8 cellular contexts compared by ENCODE assay signal in the genomic region with DNA sequence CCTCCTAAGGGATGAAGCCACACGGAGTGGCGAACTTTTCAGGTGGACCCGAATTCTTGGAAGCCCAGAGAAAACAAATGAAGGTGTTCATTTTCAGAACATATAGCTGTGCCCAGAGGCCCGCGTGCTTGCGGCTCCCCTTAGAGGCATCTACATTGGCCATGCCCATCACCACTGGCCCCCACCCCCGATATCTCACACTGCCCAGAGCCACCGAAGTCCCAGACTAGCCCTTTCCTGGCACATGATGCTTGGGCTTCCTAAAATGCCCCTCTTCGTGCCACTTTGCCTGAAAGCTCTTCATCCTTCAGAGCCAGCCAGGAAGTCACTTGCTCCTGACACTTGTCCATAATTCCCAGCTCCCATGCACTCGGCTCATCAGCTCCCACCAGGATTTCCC. TPM values are rescaled to one million over a fixed set of nuclear protein-coding genes. Genes with fewer than 3 reads are reported as not detected.
A peak's percentile ranks its signal among the peaks of the same experiment; 100 is the strongest.
DNase-seq lines count a peak whose midpoint lies in the region; ATAC-seq and TF ChIP-seq lines count a peak whose summit lies in the region.

No MANE protein-coding gene starts in this region.

- H3K9me3 ChIP-seq in adrenal gland (replicated peaks in 1 of 3), result no peaks in the 10 kb centered on the region
- H3K9me3 ChIP-seq in mucosa of descending colon, result no peaks in the 10 kb centered on the region
- H3K9me3 ChIP-seq in thyroid gland, result no peaks in the 10 kb centered on the region

- H3K36me3 ChIP-seq in adrenal gland (replicated peaks in 1 of 2) (no peaks in the 10 kb centered on the region), mucosa of descending colon (ENCODE audit: low read depth) (no peaks in the 10 kb centered on the region), thyroid gland (no peaks in the 10 kb centered on the region)

- peak overlapping the region; percentile 100 for H3K27ac Mint-ChIP-seq in activated T-cell treated with anti-CD3 and anti-CD28 coated beads, Interleukin-2, amount 50 U/mL, for 24 hours

- TF ChIP-seq CTCF in adrenal gland (IDR thresholded peaks at IDR 0.05) (no peak), mucosa of descending colon (IDR thresholded peaks at IDR 0.05) (no peak), thyroid gland (IDR thresholded peaks at IDR 0.05) (no peak)

- DNase-seq in activated T-cell treated with anti-CD3 and anti-CD28 coated beads, Interleukin-2, amount 50 U/mL, for 24 hours, result no peak
- DNase-seq in activated T-cell treated with anti-CD3 and anti-CD28 coated beads, Interleukin-2, amount 50 U/mL, for 1 hour, result no peak
- peak in 4 of 7 donors; percentile 33 to 62 (median 50) for DNase-seq in adrenal gland
- DNase-seq in mucosa of descending colon, result peak in 2 of 3 donors; percentile 52 to 66
- DNase-seq in thyroid gland, result no peak
- DNase-seq in putamen (ENCODE audit: low spot score), result no peak
- DNase-seq in retina, result no peak
- DNase-seq in glomerular visceral epithelial cell (ENCODE audit: extremely low spot score), result no peak

- ATAC-seq in mucosa of descending colon, result no peak

- no peaks in the 10 kb centered on the region for H3K27me3 Mint-ChIP-seq in activated T-cell treated with anti-CD3 and anti-CD28 coated beads, Interleukin-2, amount 50 U/mL, for 24 hours

- no peak overlapping the region for H3K4me3 ChIP-seq in adrenal gland
- no peak overlapping the region for H3K4me3 ChIP-seq in mucosa of descending colon
- H3K4me3 ChIP-seq in thyroid gland (replicated peaks in 1 of 3), result no peak overlapping the region

- TF ChIP-seq POLR2A in adrenal gland (IDR thresholded peaks at IDR 0.05) (no peak), thyroid gland (IDR thresholded peaks at IDR 0.05) (no peak)

- H3K36me3 Mint-ChIP-seq in activated T-cell treated with anti-CD3 and anti-CD28 coated beads, Interleukin-2, amount 50 U/mL, for 24 hours (ENCODE audit: low read depth), result peaks cover 41% of the 10 kb centered on the region

- H3K4me3 Mint-ChIP-seq in activated T-cell treated with anti-CD3 and anti-CD28 coated beads, Interleukin-2, amount 50 U/mL, for 24 hours, result peak overlapping the region; percentile 97

- H3K4me1 ChIP-seq in adrenal gland (replicated peaks in 1 of 2) (peaks cover 32 to 38% of the 10 kb centered on the region in 2 donors), mucosa of descending colon (ENCODE audit: low read depth) (peaks cover 29% of the 10 kb centered on the region), thyroid gland (peaks cover 9 to 35% of the 10 kb centered on the region in 2 donors)

- H3K9me3 Mint-ChIP-seq in activated T-cell treated with anti-CD3 and anti-CD28 coated beads, Interleukin-2, amount 50 U/mL, for 24 hours, result no peaks in the 10 kb centered on the region

- H3K27me3 ChIP-seq in adrenal gland, result no peaks in the 10 kb centered on the region
- no peaks in the 10 kb centered on the region for H3K27me3 ChIP-seq in thyroid gland

- 85 to 90% (median 88%) methylated on average over 7 to 10 of the region's 10 CpGs for whole genome bisulfite sequencing in adrenal gland, 4 donors
- 89 to 93% methylated on average over 10 of the region's 10 CpGs for WGBS in thyroid gland, 2 donors

- intact Hi-C loops in adrenal gland (cut with DNase I), result no loop called here
- intact Hi-C loops in mucosa of descending colon (cut with DNase I, micrococcal nuclease), result no loop called here
- intact Hi-C loops in thyroid gland (cut with DNase I), result loop anchor here (10.0 kb wide), 1 partner anchor 239 kb away; no protein-coding TSS in a partner anchor

- peaks cover 50% of the 10 kb centered on the region for H3K4me1 Mint-ChIP-seq in activated T-cell treated with anti-CD3 and anti-CD28 coated beads, Interleukin-2, amount 50 U/mL, for 24 hours (ENCODE audit: low read depth)

- H3K27ac ChIP-seq in adrenal gland, result peak overlapping the region; percentile 86 to 99 (median 96)
- H3K27ac ChIP-seq in thyroid gland, result peak overlapping the region in 2 of 3 donors; percentile 98 to 99

RNA-seq across cellular contexts. Expression of a gene that starts 2.1 kb away (rescaled TPM):
- 100 to 1,000 TPM in 1 of 8 donors, 10 to 100 TPM in 7; 25.1 to 159 (median 46.8) TPM for total RNA-seq in adrenal gland
- 10 to 100 TPM; 23.3 to 26.0 (median 24.4) TPM for polyA plus RNA-seq in adrenal gland
- 10 to 100 TPM; 36.7 to 98.2 (median 37.0) TPM for total RNA-seq in mucosa of descending colon
- total RNA-seq in thyroid gland, result 10 to 100 TPM; 15.6 to 33.5 (median 18.4) TPM

RNA-seq across cellular contexts. Expression of a gene that starts 10.7 kb away (rescaled TPM):
- total RNA-seq in adrenal gland (10 to 100 TPM; 13.1 to 30.6 (median 23.6) TPM), mucosa of descending colon (10 to 100 TPM; 18.1 to 28.7 (median 26.3) TPM), thyroid gland (10 to 100 TPM; 16.7 to 20.4 (median 17.7) TPM)
- polyA plus RNA-seq in adrenal gland, result 10 to 100 TPM in 2 of 3 donors, 1 to 10 TPM in 1; 7.9 to 71.3 (median 44.5) TPM

RNA-seq across cellular contexts. Expression of a gene that starts 13.9 kb away (rescaled TPM):
- total RNA-seq in adrenal gland (100 to 1,000 TPM in 5 of 8 donors, 10 to 100 TPM in 3; 48.6 to 246 (median 149) TPM), mucosa of descending colon (100 to 1,000 TPM; 205 to 562 (median 232) TPM), thyroid gland (10 to 100 TPM in 3 of 4 donors, 1 to 10 TPM in 1; 8.6 to 24.8 (median 16.9) TPM)
- polyA plus RNA-seq in adrenal gland, result 10 to 100 TPM; 33.2 to 68.1 (median 36.4) TPM

RNA-seq across cellular contexts. Expression of a gene that starts 15.5 kb away (rescaled TPM):
- total RNA-seq in adrenal gland (10 to 100 TPM in 7 of 8 donors, 1 to 10 TPM in 1; 8.5 to 28.1 (median 17.6) TPM), mucosa of descending colon (1 to 10 TPM; 3.9 to 9.6 (median 4.5) TPM), thyroid gland (10 to 100 TPM in 2 of 4 donors, 1 to 10 TPM in 2; 3.9 to 16.3 (median 10.0) TPM)
- 10 to 100 TPM in 2 of 3 donors, 1 to 10 TPM in 1; 4.5 to 18.0 (median 14.7) TPM for polyA plus RNA-seq in adrenal gland

Comparison
In these comparisons a context has a peak if more than half of its experiments do, and no peak if none do; other contexts are left out.
1. DNase-seq: peak in adrenal gland (4 of 7) and mucosa of descending colon (2 of 3); none in activated T-cell treated with anti-CD3 and anti-CD28 coated beads, Interleukin-2, amount 50 U/mL, for 24 hours (single experiment), activated T-cell treated with anti-CD3 and anti-CD28 coated beads, Interleukin-2, amount 50 U/mL, for 1 hour (single experiment), thyroid gland (0 of 2), putamen (single experiment), retina (single experiment) and glomerular visceral epithelial cell (single experiment).